In genomic region chr20:12977634-12978394, GRCh38 we compare ENCODE assay signal across 21 cellular contexts. TPM values are rescaled to one million over a fixed set of nuclear protein-coding genes. Genes with fewer than 3 reads are reported as not detected.
DNase-seq lines count a peak whose midpoint lies in the region; ATAC-seq, FAIRE-seq and TF ChIP-seq lines count a peak whose summit lies in the region.
"Had no signal": no experiment of that assay in that cellular context is flagged by ENCODE, and none has a peak within 500 bp of the region (broad histone marks: within the 10 kb centered on the region; RNA-seq: fewer than 3 reads in every experiment).

No MANE protein-coding gene starts in this region.

- H3K27ac ChIP-seq in breast epithelium (no peak overlapping the region), kidney (ENCODE audit: low read depth in 2 of 2, low read length in 2 of 2) (no peak overlapping the region), right lobe of liver (peak overlapping the region; percentile 32 to 40 (median 36))
- no peak overlapping the region for H3K27ac ChIP-seq in effector memory CD4-positive, alpha-beta T cell (ENCODE audit: insufficient read depth, low read length, poor library complexity, severe bottlenecking)
- H3K27ac ChIP-seq: 22Rv1 had no signal

- no peaks in the 10 kb centered on the region for H3K27me3 Mint-ChIP-seq in MCF 10A (ENCODE audit: insufficient read depth, unreplicated experiment)

- H3K36me3 ChIP-seq in breast epithelium: no peaks in the 10 kb centered on the region
- no peaks in the 10 kb centered on the region for H3K36me3 ChIP-seq in kidney (ENCODE audit: control insufficient read depth in 1 of 2, insufficient read depth in 2 of 2, low read length in 2 of 2)
- H3K36me3 ChIP-seq in right lobe of liver: no peaks in the 10 kb centered on the region
- no peaks in the 10 kb centered on the region for H3K36me3 ChIP-seq in effector memory CD4-positive, alpha-beta T cell (ENCODE audit: control insufficient read depth, insufficient read depth, low read length)
- H3K36me3 ChIP-seq: BE2C had no signal

- POLR2A ChIA-PET in MCF 10A (lab: Yijun Ruan, JAX): interaction anchor here (0.6 to 3.5 kb wide), 9 partner anchors 12 to 130 kb away, joined by 3 to 20 read pairs (median 4); partner anchors contain the start of gene SPTLC3

- 21% methylated on average over 3 of the region's 3 CpGs for WGBS in right lobe of liver (ENCODE audit: insufficient coverage, low coverage, low lambda C conversion rate, missing lambda C conversion rate)

- CTCF ChIA-PET in MCF 10A (lab: Yijun Ruan, JAX): interaction anchor here (0.7 to 6.2 kb wide), 13 partner anchors 8 to 795 kb away, joined by 3 to 56 read pairs (median 6); partner anchors contain the start of gene SPTLC3

- peak; percentile 53 for FAIRE-seq in kidney (lab: Jason Lieb, UNC)
- FAIRE-seq: H54 had no signal

- H3K36me3 Mint-ChIP-seq in MCF 10A (ENCODE audit: insufficient read depth, unreplicated experiment): no peaks in the 10 kb centered on the region

- DNase-seq in MCF 10A (ENCODE audit: unreplicated experiment) (no peak), breast epithelium (ENCODE audit: low spot score in 2 of 2) (no peak), kidney (no peak), right lobe of liver (no peak), NCI-H187 (lab: John Stamatoyannopoulos, UW) (no peak)
- DNase-seq in effector memory CD4-positive, alpha-beta T cell: no peak
- DNase-seq: ACHN, BE2C, DMS53, IMR-90, KG1, MM.1S, NCI-H2081, NCI-H2227 treated with DMSO at 0.1 percent for 48 hours, NCI-H526 treated with DMSO at 0.1 percent for 48 hours, SHP77 treated with DMSO at 0.1 percent for 48 hours had no signal

- no peaks in the 10 kb centered on the region for H3K9me3 ChIP-seq in breast epithelium
- H3K9me3 ChIP-seq in kidney (ENCODE audit: control insufficient read depth in 1 of 2, low read length in 2 of 2): no peaks in the 10 kb centered on the region
- no peaks in the 10 kb centered on the region for H3K9me3 ChIP-seq in right lobe of liver
- no peaks in the 10 kb centered on the region for H3K9me3 ChIP-seq in effector memory CD4-positive, alpha-beta T cell (ENCODE audit: control insufficient read depth, low read length)
- H3K9me3 ChIP-seq: BE2C had no signal

- TF ChIP-seq POLR2A in breast epithelium (IDR thresholded peaks at IDR 0.05) (no peak), right lobe of liver (IDR thresholded peaks at IDR 0.05) (no peak)

- ATAC-seq in right lobe of liver: peak; percentile 86 to 94 (median 88)
- ATAC-seq in HG03439 (IDR thresholded peaks at IDR 0.05; ENCODE audit: unreplicated experiment): no peak
- no peak for ATAC-seq in HG03565 (IDR thresholded peaks at IDR 0.05; ENCODE audit: unreplicated experiment)

- intact Hi-C loops in MCF 10A (cut with micrococcal nuclease): loop anchor here (10.0 kb wide), 2 partner anchors 287 to 1077 kb away; no protein-coding TSS in a partner anchor
- intact Hi-C loops in breast epithelium (cut with DNase I; ENCODE audit: low total_unique reads): loop anchor here (5.0 kb wide), 1 partner anchor 1106 kb away; no protein-coding TSS in a partner anchor
- intact Hi-C loops in kidney (cut with DNase I): no loop called here
- intact Hi-C loops in right lobe of liver (cut with DNase I): no loop called here

- H3K9ac ChIP-seq in kidney (ENCODE audit: low read length in 2 of 2): no peak overlapping the region

- H3K4me1 Mint-ChIP-seq in MCF 10A (ENCODE audit: insufficient read depth, unreplicated experiment): peaks cover 8% of the 10 kb centered on the region

- H3K27me3 ChIP-seq in breast epithelium (no peaks in the 10 kb centered on the region), right lobe of liver (no peaks in the 10 kb centered on the region)
- H3K27me3 ChIP-seq in effector memory CD4-positive, alpha-beta T cell (replicated peaks; ENCODE audit: control insufficient read depth, insufficient read depth, low read length, poor library complexity, severe bottlenecking): no peaks in the 10 kb centered on the region
- H3K27me3 ChIP-seq: BE2C had no signal

- no peak for TF ChIP-seq CTCF in MCF 10A (IDR thresholded peaks at IDR 0.05; ENCODE audit: unreplicated experiment)
- TF ChIP-seq CTCF in breast epithelium (IDR thresholded peaks at IDR 0.05): no peak
- no peak for TF ChIP-seq CTCF in kidney (IDR thresholded peaks at IDR 0.05; ENCODE audit: borderline replicate concordance, extremely low read depth, insufficient read depth)
- TF ChIP-seq CTCF in right lobe of liver (IDR thresholded peaks at IDR 0.05): no peak

- no peak overlapping the region for H3K4me3 ChIP-seq in breast epithelium
- no peak overlapping the region for H3K4me3 ChIP-seq in kidney (ENCODE audit: low read length in 2 of 2)
- H3K4me3 ChIP-seq in right lobe of liver: no peak overlapping the region
- no peak overlapping the region for H3K4me3 ChIP-seq in effector memory CD4-positive, alpha-beta T cell (ENCODE audit: insufficient read depth, low read depth, low read length, poor library complexity, severe bottlenecking)

- H3K27ac Mint-ChIP-seq in MCF 10A (ENCODE audit: low read depth, unreplicated experiment): peak overlapping the region; percentile 6

- BruUV-seq in MCF 10A (replicated peaks; lab: Mats Ljungman, UMichigan): no TSS peak

- H3K4me1 ChIP-seq in breast epithelium: no peaks in the 10 kb centered on the region
- peaks cover 0 to 12% of the 10 kb centered on the region in 2 donors for H3K4me1 ChIP-seq in kidney (ENCODE audit: control insufficient read depth in 1 of 2, insufficient read depth in 1 of 2, low read depth in 1 of 2, low read length in 2 of 2)
- peaks cover 0 to 27% (median 12%) of the 10 kb centered on the region in 4 donors for H3K4me1 ChIP-seq in right lobe of liver
- no peaks in the 10 kb centered on the region for H3K4me1 ChIP-seq in effector memory CD4-positive, alpha-beta T cell (ENCODE audit: control insufficient read depth, insufficient read depth, low read length, poor library complexity, severe bottlenecking)
- H3K4me1 ChIP-seq: BE2C had no signal

- peaks cover 15% of the 10 kb centered on the region for H3K9me3 Mint-ChIP-seq in MCF 10A (ENCODE audit: unreplicated experiment)

- no peak overlapping the region for H3K4me3 Mint-ChIP-seq in MCF 10A (ENCODE audit: unreplicated experiment)

RNA-seq across cellular contexts. Expression of gene SPTLC3, which starts 31.0 kb away (rescaled TPM):
- total RNA-seq in MCF 10A (2022) (15.6 and 20.3 TPM in 2 replicates), breast epithelium (10 to 100 TPM in 1 of 3 donors, 1 to 10 TPM in 2; 7.7 to 11.1 (median 7.9) TPM), kidney (65.9 TPM), right lobe of liver (10 to 100 TPM; 16.4 to 25.6 (median 24.8) TPM)
- polyA plus RNA-seq in kidney (ENCODE audit: insufficient read depth, low read depth, low replicate concordance): 7.1 TPM
- total RNA-seq: G401 had no signal

Comparison
In these comparisons a context has a peak if more than half of its experiments do, and no peak if none do; other contexts are left out.
1. H3K27ac ChIP-seq: peak in right lobe of liver (3 of 3); none in breast epithelium (0 of 2), kidney (0 of 2) and effector memory CD4-positive, alpha-beta T cell (single experiment).
2. ATAC-seq: peak in right lobe of liver (4 of 4); none in HG03439 (single experiment) and HG03565 (single experiment).
3. intact Hi-C loops: an anchor here in MCF 10A (10.0 kb wide) and breast epithelium (5.0 kb wide); none called in kidney and right lobe of liver.